Comparison of ENCODE assay signal across 29 cellular contexts in genomic region chr4:23814606-23815005, GRCh38.
"Had no signal": no experiment of that assay in that cellular context is flagged by ENCODE, and none has a peak within 500 bp of the region (broad histone marks: within the 10 kb centered on the region; RNA-seq: fewer than 3 reads in every experiment).

No MANE protein-coding gene starts in this region.

- H3K9me3 Mint-ChIP-seq: activated CD4-positive, alpha-beta T cell treated with anti-CD3 and anti-CD28 coated beads, Interleukin-2, amount 10 ng/mL, durations not matched to agents 24 days and 14 days; activated naive CD4-positive, alpha-beta T cell treated with anti-CD3 and anti-CD28 coated beads, Interleukin-2, amount 10 ng/mL, durations not matched to agents 7 days and 5 days; mesothelial cell of epicardium had no signal

- H3K9me3 ChIP-seq: ascending aorta, heart right ventricle, left lung, testis had no signal

- H3K4me1 Mint-ChIP-seq: activated CD4-positive, alpha-beta T cell treated with anti-CD3 and anti-CD28 coated beads, Interleukin-2, amount 10 ng/mL, durations not matched to agents 24 days and 14 days; activated naive CD4-positive, alpha-beta T cell treated with anti-CD3 and anti-CD28 coated beads, Interleukin-2, amount 10 ng/mL, durations not matched to agents 7 days and 5 days; activated naive CD8-positive, alpha-beta T cell treated with anti-CD3 and anti-CD28 coated beads, Interleukin-2, amount 10 ng/mL, durations not matched to agents 7 days and 5 days; mesothelial cell of epicardium; naive B cell; T-helper 17 cell had no signal

- H3K27me3 Mint-ChIP-seq: activated CD4-positive, alpha-beta memory T cell treated with anti-CD3 and anti-CD28 coated beads for 36 hours; activated CD4-positive, alpha-beta T cell treated with anti-CD3 and anti-CD28 coated beads, Interleukin-2, amount 10 ng/mL, durations not matched to agents 24 days and 14 days; activated naive CD4-positive, alpha-beta T cell treated with anti-CD3 and anti-CD28 coated beads, Interleukin-2, amount 10 ng/mL, durations not matched to agents 7 days and 5 days; activated naive CD8-positive, alpha-beta T cell treated with anti-CD3 and anti-CD28 coated beads, Interleukin-2, amount 10 ng/mL, durations not matched to agents 7 days and 5 days; naive B cell; T-helper 17 cell had no signal

- H3K36me3 ChIP-seq: ascending aorta, brain microvascular endothelial cell, left lung, spleen had no signal

- H3K36me3 Mint-ChIP-seq: activated CD4-positive, alpha-beta memory T cell treated with anti-CD3 and anti-CD28 coated beads for 36 hours; activated naive CD4-positive, alpha-beta T cell treated with anti-CD3 and anti-CD28 coated beads, Interleukin-2, amount 10 ng/mL, durations not matched to agents 7 days and 5 days; activated naive CD8-positive, alpha-beta T cell treated with anti-CD3 and anti-CD28 coated beads, Interleukin-2, amount 10 ng/mL, durations not matched to agents 7 days and 5 days; naive B cell had no signal

- H3K27ac Mint-ChIP-seq: activated CD4-positive, alpha-beta memory T cell treated with anti-CD3 and anti-CD28 coated beads for 36 hours; activated CD4-positive, alpha-beta T cell treated with anti-CD3 and anti-CD28 coated beads, Interleukin-2, amount 10 ng/mL, durations not matched to agents 24 days and 14 days; activated naive CD4-positive, alpha-beta T cell treated with anti-CD3 and anti-CD28 coated beads, Interleukin-2, amount 10 ng/mL, durations not matched to agents 7 days and 5 days; activated naive CD8-positive, alpha-beta T cell treated with anti-CD3 and anti-CD28 coated beads, Interleukin-2, amount 10 ng/mL, durations not matched to agents 7 days and 5 days; activated T-helper 1 cell treated with anti-CD3 and anti-CD28 coated beads, Interleukin-12 subunit alpha, Interleukin-12 subunit beta, Interleukin-2, Interleukin-4 antibody, amounts not matched to agents 30 ng/mL and 10 ng/mL and 1 ng/mL, durations not matched to agents 14 hours and 24 hours and 36 hours; mesothelial cell of epicardium; naive B cell; T-helper 17 cell had no signal

- H3K4me3 Mint-ChIP-seq: activated CD4-positive, alpha-beta memory T cell treated with anti-CD3 and anti-CD28 coated beads for 36 hours; activated CD4-positive, alpha-beta T cell treated with anti-CD3 and anti-CD28 coated beads, Interleukin-2, amount 10 ng/mL, durations not matched to agents 24 days and 14 days; activated naive CD4-positive, alpha-beta T cell treated with anti-CD3 and anti-CD28 coated beads, Interleukin-2, amount 10 ng/mL, durations not matched to agents 7 days and 5 days; activated naive CD8-positive, alpha-beta T cell treated with anti-CD3 and anti-CD28 coated beads, Interleukin-2, amount 10 ng/mL, durations not matched to agents 7 days and 5 days; activated T-helper 1 cell treated with anti-CD3 and anti-CD28 coated beads, Interleukin-12 subunit alpha, Interleukin-12 subunit beta, Interleukin-2, Interleukin-4 antibody, amounts not matched to agents 30 ng/mL and 10 ng/mL and 1 ng/mL, durations not matched to agents 14 hours and 24 hours and 36 hours; mesothelial cell of epicardium; naive B cell; T-helper 17 cell had no signal

- DNase-seq: activated CD4-positive, alpha-beta memory T cell treated with anti-CD3 and anti-CD28 coated beads for 36 hours; activated CD4-positive, alpha-beta T cell treated with anti-CD3 and anti-CD28 coated beads, Interleukin-2, amount 10 ng/mL, durations not matched to agents 24 days and 14 days; activated CD4-positive, CD25-positive, alpha-beta regulatory T cell treated with anti-CD3 and anti-CD28 coated beads, Interleukin-2, amount 50 U/mL, for 72 hours; activated CD8-positive, alpha-beta memory T cell treated with anti-CD3 and anti-CD28 coated beads, Interleukin-2, amount 50 U/mL, for 4 hours; activated effector memory CD4-positive, alpha-beta T cell treated with anti-CD3 and anti-CD28 coated beads, Interleukin-2, amount 50 U/mL, for 16 hours; activated naive CD4-positive, alpha-beta T cell treated with anti-CD3 and anti-CD28 coated beads, Interleukin-2, amount 10 ng/mL, durations not matched to agents 7 days and 5 days; activated naive CD8-positive, alpha-beta T cell treated with anti-CD3 and anti-CD28 coated beads, Interleukin-2, amount 10 ng/mL, durations not matched to agents 7 days and 5 days; activated T-cell treated with anti-CD3 and anti-CD28 coated beads, Interleukin-2, amount 50 U/mL, for 1 hour; brain microvascular endothelial cell; dorsolateral prefrontal cortex; effector memory CD4-positive, alpha-beta T cell; erythroblast; foreskin keratinocyte; heart right ventricle; kidney glomerular epithelial cell; left lung; naive B cell; spleen; stimulated activated naive CD8-positive, alpha-beta T cell treated with anti-CD3 and anti-CD28 coated beads, Interleukin-15, Interleukin-2, amounts not matched to agents 100 U/mL and 50 U/mL, for 24 hours; T-helper 17 cell; T1000; testis; trophoblast cell had no signal

- H3K4me1 ChIP-seq: ascending aorta, foreskin keratinocyte, spleen, testis had no signal

- H3K27me3 ChIP-seq: ascending aorta, brain microvascular endothelial cell, dorsolateral prefrontal cortex, foreskin keratinocyte, heart right ventricle, left lung, spleen, testis had no signal

- H3K4me3 ChIP-seq: ascending aorta, coronary artery, dorsolateral prefrontal cortex, heart right ventricle, left lung, lung, spleen, testis had no signal

- ATAC-seq: foreskin keratinocyte; heart right ventricle; left lung; stimulated activated naive CD8-positive, alpha-beta T cell treated with anti-CD3 and anti-CD28 coated beads, Interleukin-15, Interleukin-2, amounts not matched to agents 100 U/mL and 50 U/mL, for 24 hours; T-helper 17 cell had no signal

- FAIRE-seq: urothelium cell line had no signal

- H3K27ac ChIP-seq: ascending aorta, brain microvascular endothelial cell, coronary artery, dorsolateral prefrontal cortex, foreskin keratinocyte, heart right ventricle, left lung, spleen, testis had no signal
